In genomic region chr19:51108066-51108804, GRCh38 we compare ENCODE assay signal across 8 cellular contexts. TPM values are rescaled to one million over a fixed set of nuclear protein-coding genes. Genes with fewer than 3 reads are reported as not detected.
DNase-seq lines count a peak whose midpoint lies in the region; ATAC-seq and TF ChIP-seq lines count a peak whose summit lies in the region.

CTU1 (minus strand) TSS chr19:51108409; CDS start chr19:51104569, 3,840 bp downstream.

- H3K4me3 Mint-ChIP-seq in natural killer cell treated with Interleukin-12 subunit alpha and Interleukin-12 subunit beta and Interleukin-15 and Interleukin-18, amount 100 ng/mL, for 72 hours: peak within 1 kb of the TSS; percentile 91

- H3K27me3 ChIP-seq in RWPE2 (ENCODE audit: insufficient read depth, poor library complexity, severe bottlenecking): no peaks in the 10 kb centered on the region

- DNase-seq in EH (ENCODE audit: low read depth) (peak; percentile 99), H4 (ENCODE audit: low spot score) (peak; percentile 100), LoVo (ENCODE audit: low spot score) (peak; percentile 99), RWPE2 (ENCODE audit: low spot score) (peak; percentile 98), fibroblast of pulmonary artery (ENCODE audit: low read depth) (peak; percentile 99)
- DNase-seq in activated effector memory CD4-positive, alpha-beta T cell treated with Interleukin-2 at 50 U/mL for 16 hours: peak; percentile 98
- peak; percentile 99 for DNase-seq in natural killer cell treated with Interleukin-12 subunit alpha and Interleukin-12 subunit beta and Interleukin-15 and Interleukin-18, amount 100 ng/mL, for 72 hours (ENCODE audit: low spot score)
- DNase-seq in stimulated activated naive CD8-positive, alpha-beta T cell treated with anti-CD3 and anti-CD28 coated beads, Interleukin-15, Interleukin-2, amounts not matched to agents 100 U/mL and 50 U/mL, for 24 hours: peak; percentile 98

- no peaks in the 10 kb centered on the region for H3K9me3 Mint-ChIP-seq in natural killer cell treated with Interleukin-12 subunit alpha and Interleukin-12 subunit beta and Interleukin-15 and Interleukin-18, amount 100 ng/mL, for 72 hours

- peak within 1 kb of the TSS; percentile 44 for H3K27ac ChIP-seq in RWPE2 (ENCODE audit: poor library complexity, severe bottlenecking)

- peaks cover 10% of the 10 kb centered on the region for H3K36me3 Mint-ChIP-seq in natural killer cell treated with Interleukin-12 subunit alpha and Interleukin-12 subunit beta and Interleukin-15 and Interleukin-18, amount 100 ng/mL, for 72 hours

- H3K4me1 ChIP-seq in RWPE2 (ENCODE audit: insufficient read depth, poor library complexity, severe bottlenecking): no peaks in the 10 kb centered on the region

- TF ChIP-seq CTCF in RWPE2 (IDR thresholded peaks at IDR 0.05; ENCODE audit: poor library complexity, severe bottlenecking) (no peak), fibroblast of pulmonary artery (IDR thresholded peaks at IDR 0.05; ENCODE audit: low read length, missing control alignments) (peak; percentile 0)

- H3K4me1 Mint-ChIP-seq in natural killer cell treated with Interleukin-12 subunit alpha and Interleukin-12 subunit beta and Interleukin-15 and Interleukin-18, amount 100 ng/mL, for 72 hours (ENCODE audit: low read depth in 2 of 2): peaks cover 36 to 39% of the 10 kb centered on the region in 2 donors

- peaks cover 10% of the 10 kb centered on the region for H3K36me3 ChIP-seq in RWPE2 (ENCODE audit: low read depth)

- peak; percentile 98 for ATAC-seq in RWPE2 (ENCODE audit: low read depth)
- ATAC-seq in natural killer cell treated with Interleukin-12 subunit alpha and Interleukin-12 subunit beta and Interleukin-15 and Interleukin-18, amount 100 ng/mL, for 72 hours: peak; percentile 98 to 99
- ATAC-seq in stimulated activated naive CD8-positive, alpha-beta T cell treated with anti-CD3 and anti-CD28 coated beads, Interleukin-15, Interleukin-2, amounts not matched to agents 100 U/mL and 50 U/mL, for 24 hours: peak; percentile 97

- H3K9me3 ChIP-seq in RWPE2 (ENCODE audit: severe bottlenecking): no peaks in the 10 kb centered on the region

- H3K27ac Mint-ChIP-seq in natural killer cell treated with Interleukin-12 subunit alpha and Interleukin-12 subunit beta and Interleukin-15 and Interleukin-18, amount 100 ng/mL, for 72 hours: peak within 1 kb of the TSS; percentile 80 to 96

- H3K27me3 Mint-ChIP-seq in natural killer cell treated with Interleukin-12 subunit alpha and Interleukin-12 subunit beta and Interleukin-15 and Interleukin-18, amount 100 ng/mL, for 72 hours: no peaks in the 10 kb centered on the region

- H3K4me3 ChIP-seq in RWPE2 (ENCODE audit: severe bottlenecking) (peak within 1 kb of the TSS; percentile 68), fibroblast of pulmonary artery (replicated peaks; ENCODE audit: low read depth, low read length) (peak within 1 kb of the TSS; percentile 89)

RNA-seq across cellular contexts. Expression of gene CTU1, which starts in this region (rescaled TPM):
- total RNA-seq in H4 (2014; rRNA removed; shearing (Covaris generic)): 2.8 and 6.0 TPM in 2 replicates
- total RNA-seq in natural killer cell treated with Interleukin-12 subunit alpha and Interleukin-12 subunit beta and Interleukin-15 and Interleukin-18, amount 100 ng/mL, for 72 hours: 10 to 100 TPM in 1 of 2 donors, 1 to 10 TPM in 1; 8.1 to 15.4 TPM

Comparison
In these comparisons a context has a peak if more than half of its experiments do, and no peak if none do; other contexts are left out.
1. Peak in every context shown above with its lines: DNase-seq, ATAC-seq, H3K4me3 ChIP-seq and H3K27ac ChIP-seq.